Comparison of ENCODE assay signal across 16 cellular contexts in the genomic region with DNA sequence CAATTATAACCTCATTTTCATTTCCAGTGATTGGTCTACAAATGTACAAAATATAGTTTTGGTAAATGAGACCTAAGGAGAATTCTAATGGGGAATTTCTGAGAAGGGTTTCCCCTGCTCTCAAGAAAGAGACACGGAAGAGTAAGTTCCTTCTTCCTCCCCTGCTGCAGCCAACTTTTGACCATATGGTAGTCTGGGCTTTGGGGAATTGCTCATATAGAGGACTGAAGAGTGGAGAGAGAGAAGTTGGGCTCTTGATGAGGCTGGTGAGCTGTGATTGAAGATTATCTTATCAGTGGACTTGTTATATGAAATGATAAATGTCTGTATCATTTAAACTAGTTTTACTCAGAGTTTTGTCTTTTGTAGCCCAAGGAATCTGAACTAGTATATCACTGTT. TPM values are rescaled to one million over a fixed set of nuclear protein-coding genes. Genes with fewer than 3 reads are reported as not detected.
DNase-seq lines count a peak whose midpoint lies in the region; ATAC-seq, FAIRE-seq and TF ChIP-seq lines count a peak whose summit lies in the region.
"Had no signal": no experiment of that assay in that cellular context is flagged by ENCODE, and none has a peak within 500 bp of the region (broad histone marks: within the 10 kb centered on the region; RNA-seq: fewer than 3 reads in every experiment).

No MANE protein-coding gene starts in this region.

- peaks cover 50% of the 10 kb centered on the region for H3K4me1 ChIP-seq in CD4-positive, CD25-positive, alpha-beta regulatory T cell (ENCODE audit: control insufficient read depth, insufficient read depth, low read length, poor library complexity, severe bottlenecking)
- H3K4me1 ChIP-seq in HepG2 (ENCODE audit: insufficient read depth, low read length): peaks cover 12% of the 10 kb centered on the region

- no peaks in the 10 kb centered on the region for H3K27me3 ChIP-seq in CD4-positive, CD25-positive, alpha-beta regulatory T cell (ENCODE audit: control insufficient read depth, insufficient read depth, low read length)
- no peaks in the 10 kb centered on the region for H3K27me3 ChIP-seq in HepG2 (ENCODE audit: control insufficient read depth in 1 of 2, insufficient read depth in 2 of 2, low read length in 2 of 2)
- H3K27me3 ChIP-seq: breast epithelium, right lobe of liver, transverse colon had no signal

- H2AFZ ChIP-seq in HepG2 (ENCODE audit: low read length): no peak overlapping the region

- H3K27ac ChIP-seq in CD4-positive, CD25-positive, alpha-beta regulatory T cell (ENCODE audit: insufficient read depth, low read length, poor library complexity, severe bottlenecking): no peak overlapping the region
- H3K27ac ChIP-seq in HepG2 (ENCODE audit: extremely low read length, insufficient read depth, low read length): no peak overlapping the region
- H3K27ac ChIP-seq: breast epithelium, right lobe of liver had no signal

- intact Hi-C loops in HepG2 (cut with micrococcal nuclease; ENCODE audit: unreplicated experiment): no loop called here

- no peak for DNase-seq in CD4-positive, CD25-positive, alpha-beta regulatory T cell
- peak; percentile 17 for DNase-seq in GM10266 (ENCODE audit: extremely low spot score)
- DNase-seq in NOMO-1 treated with dmso at 0.1 percent for 144 hours (lab: John Stamatoyannopoulos, UW; ENCODE audit: unreplicated experiment): peak; percentile 15
- DNase-seq in immature natural killer cell: no peak
- no peak for DNase-seq in NCI-H2029 (lab: John Stamatoyannopoulos, UW)
- no peak for DNase-seq in cortex of kidney (lab: John Stamatoyannopoulos, UW)
- DNase-seq in HepG2 (ENCODE audit: low spot score): no peak
- DNase-seq in NCI-H1092 treated with DMSO at 0.1 percent for 48 hours (lab: John Stamatoyannopoulos, UW): no peak
- DNase-seq: activated CD8-positive, alpha-beta memory T cell treated with anti-CD3 and anti-CD28 coated beads, Interleukin-2, amount 50 U/mL, for 4 hours; GOT3; IMR-90; midbrain; NCI-H2227 treated with DMSO at 0.1 percent for 48 hours; right lobe of liver; transverse colon had no signal

- H3K27ac Mint-ChIP-seq in CD4-positive, CD25-positive, alpha-beta regulatory T cell: peak overlapping the region; percentile 71 to 95 (median 94)
- H3K27ac Mint-ChIP-seq in immature natural killer cell: peak overlapping the region in 5 of 6 donors; percentile 2 to 69 (median 45)

- POLR2A ChIA-PET in HepG2 (lab: Yijun Ruan, JAX): no interaction called here

- no peak for TF ChIP-seq RAD21 in HepG2 (CRISPR knock-in tag; IDR thresholded peaks at IDR 0.05)

- H3K9me3 Mint-ChIP-seq in CD4-positive, CD25-positive, alpha-beta regulatory T cell: no peaks in the 10 kb centered on the region
- no peaks in the 10 kb centered on the region for H3K9me3 Mint-ChIP-seq in immature natural killer cell

- H3K4me3 ChIP-seq in CD4-positive, CD25-positive, alpha-beta regulatory T cell (ENCODE audit: low read depth, low read length): peak overlapping the region; percentile 98
- no peak overlapping the region for H3K4me3 ChIP-seq in HepG2 (replicated peaks in 1 of 3; ENCODE audit: insufficient read depth in 1 of 3, low read depth in 2 of 3, low read length in 3 of 3)
- H3K4me3 ChIP-seq: breast epithelium, right lobe of liver, transverse colon had no signal

- H3K79me2 ChIP-seq in HepG2 (ENCODE audit: insufficient read depth, low read length): no peaks in the 10 kb centered on the region

- TF ChIP-seq EP300 in HepG2 (IDR thresholded peaks at IDR 0.05; ENCODE audit: low read depth in 2 of 2, low read length in 2 of 2) (no peak), HepG2 (CRISPR knock-in tag; IDR thresholded peaks at IDR 0.05; ENCODE audit: borderline replicate concordance) (no peak)

- CTCF ChIA-PET in HepG2 (lab: Yijun Ruan, JAX; ENCODE audit: low intra/inter-chr PET ratio, low total read pairs): no interaction called here

- no peaks in the 10 kb centered on the region for H3K36me3 ChIP-seq in CD4-positive, CD25-positive, alpha-beta regulatory T cell (ENCODE audit: control insufficient read depth, insufficient read depth, low read length)
- H3K36me3 ChIP-seq in HepG2 (replicated peaks in 1 of 2; ENCODE audit: control insufficient read depth in 1 of 2, insufficient read depth in 2 of 2, low read length in 2 of 2): no peaks in the 10 kb centered on the region
- H3K36me3 ChIP-seq: breast epithelium, right lobe of liver, transverse colon had no signal

- BruUV-seq in HepG2 (replicated peaks; lab: Mats Ljungman, UMichigan): no TSS peak

- FAIRE-seq in HepG2 (lab: Jason Lieb, UNC): no peak

- H4K20me1 ChIP-seq in HepG2 (ENCODE audit: insufficient read depth, low read length): no peaks in the 10 kb centered on the region

- no peak for TF ChIP-seq CTCF in GM10266 (IDR thresholded peaks at IDR 0.05; ENCODE audit: control insufficient read depth, insufficient read depth, low read depth, missing control alignments)
- TF ChIP-seq CTCF in HepG2 (CRISPR knock-in tag; IDR thresholded peaks at IDR 0.05): no peak

- H3K9ac ChIP-seq in HepG2 (ENCODE audit: insufficient read depth, low read depth, low read length): no peak overlapping the region

- H3K4me2 ChIP-seq in HepG2 (ENCODE audit: low read depth, low read length): no peak overlapping the region

- H3K4me3 Mint-ChIP-seq in CD4-positive, CD25-positive, alpha-beta regulatory T cell: peak overlapping the region; percentile 53 to 94 (median 83)
- peak overlapping the region; percentile 14 to 97 (median 56) for H3K4me3 Mint-ChIP-seq in immature natural killer cell

- 100% methylated on average over 1 of the region's 1 CpG for WGBS in HepG2 (ENCODE audit: low lambda C conversion rate)

- no peak for TF ChIP-seq POLR2A in HepG2 (IDR thresholded peaks at IDR 0.05; ENCODE audit: insufficient read depth in 1 of 2, low read depth in 2 of 2, low read length in 2 of 2)

- in situ Hi-C loops in HepG2 (cut with HindIII; ENCODE audit: extremely low pct_ligation_motif_present, low pct_unique_long_range_greater_than_20kb): no loop called here

- H3K36me3 Mint-ChIP-seq in CD4-positive, CD25-positive, alpha-beta regulatory T cell: peaks cover 16% of the 10 kb centered on the region
- H3K36me3 Mint-ChIP-seq in immature natural killer cell: peaks cover 0 to 9% (median 4%) of the 10 kb centered on the region in 3 donors

- H3K9me3 ChIP-seq in CD4-positive, CD25-positive, alpha-beta regulatory T cell (ENCODE audit: control insufficient read depth in 2 of 2, low read length in 2 of 2): no peaks in the 10 kb centered on the region
- no peaks in the 10 kb centered on the region for H3K9me3 ChIP-seq in HepG2 (ENCODE audit: low read length)
- H3K9me3 ChIP-seq: breast epithelium, transverse colon had no signal

- ATAC-seq in CD4-positive, CD25-positive, alpha-beta regulatory T cell (ENCODE audit: low read depth in 2 of 2): no peak
- no peak for ATAC-seq in HepG2
- ATAC-seq: right lobe of liver had no signal

- peaks cover 14 to 67% (median 56%) of the 10 kb centered on the region in 4 donors for H3K4me1 Mint-ChIP-seq in CD4-positive, CD25-positive, alpha-beta regulatory T cell
- H3K4me1 Mint-ChIP-seq in immature natural killer cell: peaks cover 40 to 57% of the 10 kb centered on the region in 2 donors

- H3K27me3 Mint-ChIP-seq in CD4-positive, CD25-positive, alpha-beta regulatory T cell: peaks cover 4% of the 10 kb centered on the region
- peaks cover 11 to 29% (median 19%) of the 10 kb centered on the region in 3 donors for H3K27me3 Mint-ChIP-seq in immature natural killer cell (ENCODE audit: low read depth in 3 of 3)

RNA-seq across cellular contexts. Expression of a gene that starts 4.3 kb away (rescaled TPM):
- 95.7 TPM for total RNA-seq in CD4-positive, CD25-positive, alpha-beta regulatory T cell
- 10 to 100 TPM; 39.6 to 45.4 (median 42.6) TPM for polyA plus RNA-seq in CD4-positive, CD25-positive, alpha-beta regulatory T cell
- 10 to 100 TPM; 33.2 to 80.4 (median 39.9) TPM for polyA plus RNA-seq in immature natural killer cell
- total RNA-seq in HepG2 (2016; rRNA removed; fragmentation: Illumina TruSeq; extraction: Trizol): 14.7 and 16.9 TPM in 2 replicates
- total RNA-seq in HepG2 (2016; cell fraction: cytosol; rRNA removed; fragmentation: Illumina TruSeq; extraction: Trizol; ENCODE audit: low read depth): 3.6 and 4.1 TPM in 2 replicates
- total RNA-seq in HepG2 (2016; cell fraction: insoluble cytoplasmic fraction; rRNA removed; fragmentation: Illumina TruSeq; extraction: Trizol): 13.0 and 16.4 TPM in 2 replicates
- 5.2 and 6.3 TPM in 2 replicates for total RNA-seq in HepG2 (2016; cell fraction: membrane; rRNA removed; fragmentation: Illumina TruSeq; extraction: Trizol)
- 30.4 and 33.6 TPM in 2 replicates for total RNA-seq in HepG2 (2016; cell fraction: nucleus; rRNA removed; fragmentation: Illumina TruSeq; extraction: Trizol)
- 6.3 and 8.0 TPM in 2 replicates for polyA plus RNA-seq in HepG2 (2011; rRNA removed)
- 2.5 and 4.3 TPM in 2 replicates for polyA plus RNA-seq in HepG2 (2011; cell fraction: cytosol; rRNA removed)
- 5.2 and 6.1 TPM in 2 replicates for polyA plus RNA-seq in HepG2 (2011; cell fraction: nucleus; rRNA removed)
- 4.0 and 4.9 TPM in 2 replicates for polyA plus RNA-seq in HepG2 (2012)
- 0.58 and 0.62 TPM in 2 replicates for polyA plus RNA-seq in HepG2 (2016; cell fraction: cytosol; fragmentation: Illumina TruSeq; extraction: Trizol; ENCODE audit: low read depth)
- 4.3 and 4.8 TPM in 2 replicates for polyA plus RNA-seq in HepG2 (2016; cell fraction: insoluble cytoplasmic fraction; fragmentation: Illumina TruSeq; extraction: Trizol; ENCODE audit: low read depth)
- polyA plus RNA-seq in HepG2 (2016; cell fraction: membrane; fragmentation: Illumina TruSeq; extraction: Trizol; ENCODE audit: low read depth): 1.1 and 1.2 TPM in 2 replicates
- polyA plus RNA-seq in HepG2 (2016; cell fraction: nucleus; fragmentation: Illumina TruSeq; extraction: Trizol; ENCODE audit: insufficient read depth, low read depth): 12.2 and 12.9 TPM in 2 replicates
- 16.3 and 19.2 TPM in 2 replicates for polyA minus RNA-seq in HepG2 (2011; rRNA and poly(A)+ RNA removed; ENCODE audit: low replicate concordance)
- polyA minus RNA-seq in HepG2 (2011; cell fraction: cytosol; rRNA and poly(A)+ RNA removed): 15.2 and 19.8 TPM in 2 replicates
- polyA minus RNA-seq in HepG2 (2011; cell fraction: nucleus; rRNA and poly(A)+ RNA removed): 39.9 and 46.0 TPM in 2 replicates

RNA-seq across cellular contexts. Expression of a gene that starts 55.3 kb away (rescaled TPM):
- 134 TPM for total RNA-seq in CD4-positive, CD25-positive, alpha-beta regulatory T cell
- polyA plus RNA-seq in CD4-positive, CD25-positive, alpha-beta regulatory T cell: 100 to 1,000 TPM in 2 of 4 donors, 1 to 10 TPM in 2; 9.5 to 123 (median 63.6) TPM
- polyA plus RNA-seq in immature natural killer cell (100 to 1,000 TPM in 1 of 3 donors, 1 to 10 TPM in 2; 3.9 to 129 (median 8.1) TPM), HepG2 (2011; rRNA removed) (12.5 and 12.8 TPM in 2 replicates)
- 12.8 and 16.6 TPM in 2 replicates for total RNA-seq in HepG2 (2016; rRNA removed; fragmentation: Illumina TruSeq; extraction: Trizol)
- total RNA-seq in HepG2 (2016; cell fraction: cytosol; rRNA removed; fragmentation: Illumina TruSeq; extraction: Trizol; ENCODE audit: low read depth): 2.9 and 3.2 TPM in 2 replicates
- 12.2 and 17.5 TPM in 2 replicates for total RNA-seq in HepG2 (2016; cell fraction: insoluble cytoplasmic fraction; rRNA removed; fragmentation: Illumina TruSeq; extraction: Trizol)
- total RNA-seq in HepG2 (2016; cell fraction: membrane; rRNA removed; fragmentation: Illumina TruSeq; extraction: Trizol): 4.6 and 5.8 TPM in 2 replicates
- total RNA-seq in HepG2 (2016; cell fraction: nucleus; rRNA removed; fragmentation: Illumina TruSeq; extraction: Trizol): 24.6 and 25.0 TPM in 2 replicates
- 6.7 and 9.8 TPM in 2 replicates for polyA plus RNA-seq in HepG2 (2011; cell fraction: cytosol; rRNA removed)
- polyA plus RNA-seq in HepG2 (2011; cell fraction: nucleus; rRNA removed): 4.3 and 5.6 TPM in 2 replicates
- 6.6 and 7.6 TPM in 2 replicates for polyA plus RNA-seq in HepG2 (2012)
- polyA plus RNA-seq in HepG2 (2016; cell fraction: cytosol; fragmentation: Illumina TruSeq; extraction: Trizol; ENCODE audit: low read depth): 0.45 and 0.54 TPM in 2 replicates
- 7.8 and 8.4 TPM in 2 replicates for polyA plus RNA-seq in HepG2 (2016; cell fraction: insoluble cytoplasmic fraction; fragmentation: Illumina TruSeq; extraction: Trizol; ENCODE audit: low read depth)
- 1.5 and 2.1 TPM in 2 replicates for polyA plus RNA-seq in HepG2 (2016; cell fraction: membrane; fragmentation: Illumina TruSeq; extraction: Trizol; ENCODE audit: low read depth)
- 15.5 and 16.2 TPM in 2 replicates for polyA plus RNA-seq in HepG2 (2016; cell fraction: nucleus; fragmentation: Illumina TruSeq; extraction: Trizol; ENCODE audit: insufficient read depth, low read depth)
- 14.6 and 24.3 TPM in 2 replicates for polyA minus RNA-seq in HepG2 (2011; rRNA and poly(A)+ RNA removed; ENCODE audit: low replicate concordance)
- 9.4 and 9.8 TPM in 2 replicates for polyA minus RNA-seq in HepG2 (2011; cell fraction: cytosol; rRNA and poly(A)+ RNA removed)
- polyA minus RNA-seq in HepG2 (2011; cell fraction: nucleus; rRNA and poly(A)+ RNA removed): 29.4 and 34.1 TPM in 2 replicates

Comparison
In these comparisons a context has a peak if more than half of its experiments do, and no peak if none do; other contexts are left out.
1. DNase-seq: peak in GM10266 (single experiment) and NOMO-1 treated with dmso at 0.1 percent for 144 hours (single experiment); none in CD4-positive, CD25-positive, alpha-beta regulatory T cell (0 of 3), immature natural killer cell (0 of 3), NCI-H2029 (single experiment), cortex of kidney (single experiment), HepG2 (single experiment) and NCI-H1092 treated with DMSO at 0.1 percent for 48 hours (single experiment).